In the genomic region with DNA sequence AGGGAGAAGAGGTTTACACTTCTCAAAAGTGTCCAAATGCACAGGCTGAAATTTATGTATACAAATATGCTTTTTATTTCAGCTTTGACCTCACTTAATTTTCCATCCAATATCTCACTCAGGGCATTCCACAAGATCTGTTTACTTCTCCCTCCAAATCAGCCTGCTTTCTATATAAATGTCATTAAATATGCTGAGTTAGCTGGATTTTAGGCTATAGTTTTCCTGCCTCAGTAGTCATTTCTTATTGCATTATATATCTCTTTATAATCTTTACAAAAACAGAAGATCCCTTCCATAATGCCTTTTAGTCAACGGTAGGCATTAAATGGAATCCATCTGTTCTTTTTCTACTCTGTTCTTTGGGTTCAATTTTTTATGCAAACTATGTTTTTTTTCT, we compare ENCODE assay signal across 3 cellular contexts.
TF ChIP-seq lines count a peak whose summit lies in the region.

No MANE protein-coding gene starts in this region.

TF ChIP-seq in HepG2, 621 proteins besides CTCF, POLR2A, EP300 and RAD21:
- no peak for TF ChIP-seq ERF (CRISPR knock-in tag; IDR thresholded peaks at IDR 0.05)
- TF ChIP-seq FOXM1 (CRISPR knock-in tag; IDR thresholded peaks at IDR 0.05), result no peak
- peak; percentile 94 for TF ChIP-seq MAFF (IDR thresholded peaks at IDR 0.05; ENCODE audit: low read depth, low read length)
- TF ChIP-seq MAFK (conservative IDR thresholded peaks at IDR 0.05 in 1 of 2, IDR thresholded peaks at IDR 0.05 in 1 of 2; ENCODE audit: low read length in 2 of 2), result peak; percentile 85 to 95
TF ChIP-seq in HepG2: peak in this region for 2.

TF ChIP-seq in IMR-90, 13 proteins besides CTCF, POLR2A, EP300 and RAD21:
- TF ChIP-seq CEBPB (IDR thresholded peaks at IDR 0.05; ENCODE audit: low read depth, low read length) (no peak), MXI1 (IDR thresholded peaks at IDR 0.05; ENCODE audit: borderline replicate concordance, low read depth, low read length) (no peak), NFE2L2 (IDR thresholded peaks at IDR 0.05; ENCODE audit: low read depth, low read length) (no peak), MAFK (IDR thresholded peaks at IDR 0.05; ENCODE audit: low read depth, low read length) (peak; percentile 94), BHLHE40 (IDR thresholded peaks at IDR 0.05; ENCODE audit: low read depth, low read length) (no peak)

TF ChIP-seq in H1, 55 proteins besides CTCF, POLR2A, EP300 and RAD21:
- TF ChIP-seq FOSL1 (IDR thresholded peaks at IDR 0.05; ENCODE audit: insufficient read depth, low read depth, low read length) (no peak), MAFK (IDR thresholded peaks at IDR 0.05; ENCODE audit: low read depth, low read length) (peak; percentile 83), TEAD4 (IDR thresholded peaks at IDR 0.05; ENCODE audit: low read depth, low read length) (no peak), ATF3 (IDR thresholded peaks at IDR 0.05; ENCODE audit: insufficient read depth, low read depth, low read length) (no peak), SAP30 (IDR thresholded peaks at IDR 0.05; ENCODE audit: insufficient read depth, insufficient replicate concordance, low read length) (no peak)
- TF ChIP-seq, protein P1, sequence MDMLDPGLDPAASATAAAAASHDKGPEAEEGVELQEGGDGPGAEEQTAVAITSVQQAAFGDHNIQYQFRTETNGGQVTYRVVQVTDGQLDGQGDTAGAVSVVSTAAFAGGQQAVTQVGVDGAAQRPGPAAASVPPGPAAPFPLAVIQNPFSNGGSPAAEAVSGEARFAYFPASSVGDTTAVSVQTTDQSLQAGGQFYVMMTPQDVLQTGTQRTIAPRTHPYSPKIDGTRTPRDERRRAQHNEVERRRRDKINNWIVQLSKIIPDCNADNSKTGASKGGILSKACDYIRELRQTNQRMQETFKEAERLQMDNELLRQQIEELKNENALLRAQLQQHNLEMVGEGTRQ (IDR thresholded peaks at IDR 0.05; ENCODE audit: low read length), result no peak
